In the genomic region with DNA sequence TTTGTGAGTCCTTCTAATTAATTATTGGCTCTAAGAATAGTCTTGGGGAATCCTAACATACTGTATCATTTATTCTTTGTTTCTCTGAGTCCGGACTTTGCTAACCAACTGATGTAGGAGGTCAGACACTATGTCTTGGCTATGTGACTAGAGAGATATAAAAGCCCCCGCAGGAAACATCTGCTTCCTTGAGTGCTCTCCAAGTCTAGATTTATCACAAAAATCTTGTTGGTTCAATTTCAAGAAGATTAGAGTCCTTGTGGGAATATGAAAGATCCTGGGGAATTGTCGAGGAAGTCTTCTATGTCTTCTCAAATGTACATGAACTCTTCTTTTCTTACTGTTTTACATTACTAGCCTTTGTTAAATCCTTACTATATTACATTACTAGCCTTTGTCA, we compare ENCODE assay signal across 20 cellular contexts.
"Had no signal": no experiment of that assay in that cellular context is flagged by ENCODE, and none has a peak within 500 bp of the region (broad histone marks: within the 10 kb centered on the region; RNA-seq: fewer than 3 reads in every experiment).

No MANE protein-coding gene starts in this region.

- H3K9ac ChIP-seq: parathyroid adenoma had no signal

- H3K4me1 ChIP-seq: body of pancreas, parathyroid adenoma, transverse colon had no signal

- H2AFZ ChIP-seq: parathyroid adenoma had no signal

- H3K36me3 ChIP-seq: neutrophil, transverse colon had no signal

- H3K79me2 ChIP-seq: parathyroid adenoma had no signal

- H3K27me3 ChIP-seq: body of pancreas, neutrophil, transverse colon had no signal

- H3K4me3 ChIP-seq: body of pancreas, skin epidermis, transverse colon had no signal

- H3K27ac ChIP-seq: body of pancreas, neutrophil, parathyroid adenoma, skin epidermis, transverse colon had no signal

- ATAC-seq: activated CD4-positive, CD25-positive, alpha-beta regulatory T cell treated with anti-CD3 and anti-CD28 coated beads, Interleukin-2, amount 50 U/mL, for 24 hours; body of pancreas; left colon; SK-N-SH treated with all-trans-retinoic acid at 6 μM for 48 hours had no signal

- H3K9me3 ChIP-seq: body of pancreas, neutrophil, transverse colon had no signal

- DNase-seq: activated CD4-positive, alpha-beta T cell treated with anti-CD3 and anti-CD28 coated beads, Interleukin-2, amount 50 U/mL, for 1 hour; activated CD8-positive, alpha-beta memory T cell treated with anti-CD3 and anti-CD28 coated beads for 24 hours; activated naive CD8-positive, alpha-beta T cell treated with anti-CD3 and anti-CD28 coated beads for 36 hours; amygdala; body of pancreas; caudate nucleus; foreskin melanocyte; head of caudate nucleus; left colon; naive B cell; stimulated activated CD4-positive, alpha-beta T cell treated with anti-CD3 and anti-CD28 coated beads, Interleukin-15, amount 100 ng/mL, for 24 hours; stimulated activated CD4-positive, alpha-beta T cell treated with anti-CD3 and anti-CD28 coated beads, Interleukin-4, amount 100 ng/mL, for 1 hour; stimulated activated naive CD4-positive, alpha-beta T cell; substantia nigra; transverse colon had no signal
